19 cellular contexts compared by ENCODE assay signal in the genomic region with DNA sequence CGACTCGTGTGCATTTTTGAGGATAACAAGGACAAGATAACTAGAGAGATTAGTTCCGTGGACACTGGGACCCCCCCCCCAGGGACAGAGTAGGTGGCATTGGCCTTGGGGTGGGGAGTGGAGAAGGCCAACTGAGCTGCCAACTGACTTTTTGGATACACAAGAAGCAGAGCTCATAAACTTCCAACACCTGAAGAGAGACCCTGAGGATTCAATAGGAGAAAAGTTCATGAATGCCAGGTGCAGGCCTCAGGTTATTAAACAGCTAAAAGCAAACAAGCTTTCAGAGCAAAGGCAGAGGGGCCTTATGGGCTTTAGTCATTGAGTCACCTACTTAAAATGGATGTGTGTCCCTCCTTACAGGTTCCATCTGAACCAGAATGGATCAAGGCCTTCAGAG. TPM values are rescaled to one million over a fixed set of nuclear protein-coding genes. Genes with fewer than 3 reads are reported as not detected.
DNase-seq lines count a peak whose midpoint lies in the region; ATAC-seq, FAIRE-seq and TF ChIP-seq lines count a peak whose summit lies in the region.
"Had no signal": no experiment of that assay in that cellular context is flagged by ENCODE, and none has a peak within 500 bp of the region (broad histone marks: within the 10 kb centered on the region; RNA-seq: fewer than 3 reads in every experiment).

No MANE protein-coding gene starts in this region.

- no peaks in the 10 kb centered on the region for H3K79me1 ChIP-seq in IMR-90 (ENCODE audit: low read depth in 1 of 2, low read length in 2 of 2)
- H3K79me1 ChIP-seq in mesenchymal stem cell (replicated peaks; ENCODE audit: low read length, poor library complexity, severe bottlenecking): no peaks in the 10 kb centered on the region

- no peak overlapping the region for H3K23ac ChIP-seq in IMR-90 (ENCODE audit: low read depth, low read length)
- H3K23ac ChIP-seq in mesenchymal stem cell (ENCODE audit: low read length in 2 of 2): no peak overlapping the region

- no peaks in the 10 kb centered on the region for H3K9me1 ChIP-seq in IMR-90 (ENCODE audit: insufficient read depth, low read length)

- H3K27me3 ChIP-seq in SK-N-SH (ENCODE audit: insufficient read depth): no peaks in the 10 kb centered on the region
- H3K27me3 ChIP-seq in IMR-90 (ENCODE audit: control insufficient read depth, insufficient read depth, low read length): no peaks in the 10 kb centered on the region
- H3K27me3 ChIP-seq in mesenchymal stem cell (ENCODE audit: control insufficient read depth in 1 of 2, insufficient read depth in 1 of 2, low read length in 2 of 2): no peaks in the 10 kb centered on the region
- no peaks in the 10 kb centered on the region for H3K27me3 ChIP-seq in pancreas

- peaks cover 2 to 8% of the 10 kb centered on the region in 2 experiments for H3K4me1 ChIP-seq in SK-N-SH (ENCODE audit: control insufficient read depth in 1 of 2, insufficient read depth in 2 of 2, low read depth in 1 of 2, low read length in 1 of 2)
- H3K4me1 ChIP-seq in IMR-90 (ENCODE audit: control insufficient read depth, insufficient read depth, low read length): peaks cover 3% of the 10 kb centered on the region; the same call in 1 of the 2 replicates
- H3K4me1 ChIP-seq in mesenchymal stem cell (ENCODE audit: control insufficient read depth, insufficient read depth, low read depth, low read length): no peaks in the 10 kb centered on the region
- no peaks in the 10 kb centered on the region for H3K4me1 ChIP-seq in pancreas

- no peak overlapping the region for H3K56ac ChIP-seq in IMR-90 (ENCODE audit: extremely low read depth, insufficient read depth, low read length)

- TF ChIP-seq RAD21 in SK-N-SH (IDR thresholded peaks at IDR 0.05; ENCODE audit: low read length) (no peak), IMR-90 (IDR thresholded peaks at IDR 0.05; ENCODE audit: low read length) (no peak)

- no peaks in the 10 kb centered on the region for H3K9me3 ChIP-seq in SK-N-SH
- H3K9me3 ChIP-seq in IMR-90 (ENCODE audit: control insufficient read depth, insufficient read depth, low read length): no peaks in the 10 kb centered on the region
- no peaks in the 10 kb centered on the region for H3K9me3 ChIP-seq in mesenchymal stem cell (ENCODE audit: control insufficient read depth, low read length)
- no peaks in the 10 kb centered on the region for H3K9me3 ChIP-seq in pancreas
- H3K9me3 ChIP-seq: A549 had no signal

- H2BK12ac ChIP-seq in mesenchymal stem cell (ENCODE audit: low read length in 2 of 2): no peak overlapping the region

- H2BK20ac ChIP-seq in IMR-90 (ENCODE audit: low read depth, low read length): 0 out of 2 replicates have a peak overlapping the region, but pooled peaks have one; percentile 10

- in situ Hi-C loops in IMR-90 (cut with MboI; ENCODE audit: low sequenced_read_pairs) (no loop called here), KBM-7 (cut with MboI; ENCODE audit: low pct_unique_long_range_greater_than_20kb, low sequenced_read_pairs) (no loop called here)

- H4K20me1 ChIP-seq in SK-N-SH (ENCODE audit: insufficient read depth) (no peaks in the 10 kb centered on the region), IMR-90 (ENCODE audit: insufficient read depth, low read length) (no peaks in the 10 kb centered on the region)

- ATAC-seq in SK-N-SH treated with all-trans-retinoic acid at 6 μM for 48 hours (no peak), IMR-90 (ENCODE audit: low read depth) (no peak), pancreas (no peak)
- ATAC-seq: A549, GM12878 had no signal

- TF ChIP-seq CTCF in SK-N-SH (IDR thresholded peaks at IDR 0.05) (no peak), IMR-90 (conservative IDR thresholded peaks at IDR 0.05; ENCODE audit: low read depth, low read length) (no peak), pancreas (IDR thresholded peaks at IDR 0.05) (no peak)

- no peak overlapping the region for H3K4me3 ChIP-seq in SK-N-SH (ENCODE audit: low read depth in 2 of 2, low read length in 1 of 2)
- no peak overlapping the region for H3K4me3 ChIP-seq in IMR-90 (ENCODE audit: insufficient read depth, low read depth, low read length)
- H3K4me3 ChIP-seq in mesenchymal stem cell (ENCODE audit: insufficient read depth in 1 of 2, low read depth in 1 of 2, low read length in 2 of 2): no peak overlapping the region
- H3K4me3 ChIP-seq in pancreas: no peak overlapping the region
- H3K4me3 ChIP-seq: A549, GM12878 had no signal

- TF ChIP-seq EP300 in SK-N-SH (IDR thresholded peaks at IDR 0.05; ENCODE audit: borderline replicate concordance in 1 of 2, low read depth in 1 of 2, low read length in 1 of 2): no peak

- no TSS peak for BruUV-seq in IMR-90 (replicated peaks; lab: Mats Ljungman, UMichigan)

- H3K18ac ChIP-seq in IMR-90 (ENCODE audit: low read depth, low read length): no peak overlapping the region
- no peak overlapping the region for H3K18ac ChIP-seq in mesenchymal stem cell (ENCODE audit: low read depth in 1 of 2, low read length in 2 of 2)

- H3K79me2 ChIP-seq in SK-N-SH (ENCODE audit: insufficient read depth): no peaks in the 10 kb centered on the region

- no peak overlapping the region for H3K27ac ChIP-seq in SK-N-SH (ENCODE audit: low read depth in 2 of 2, low read length in 1 of 2)
- H3K27ac ChIP-seq in IMR-90 (ENCODE audit: insufficient read depth, low read length): no peak overlapping the region
- H3K27ac ChIP-seq in mesenchymal stem cell (ENCODE audit: low read length, poor library complexity, severe bottlenecking): no peak overlapping the region
- no peak overlapping the region for H3K27ac ChIP-seq in pancreas

- DNase-seq in SK-N-SH (no peak), IMR-90 (no peak), mesenchymal stem cell (no peak), KBM-7 (no peak), pancreas (no peak), NCI-H1048 (lab: John Stamatoyannopoulos, UW) (no peak)
- DNase-seq: DMS79 treated with DMSO at 0.1 percent for 48 hours, MV-4-11, NCI-H187, NCI-H2107, NCI-H2227 treated with DMSO at 0.1 percent for 48 hours, NCI-H524 treated with DMSO at 0.1 percent for 48 hours, Right ventricle myocardium superior, T-helper 2 cell had no signal

- H3F3A ChIP-seq in SK-N-SH (replicated peaks; ENCODE audit: insufficient read depth): peaks cover 3% of the 10 kb centered on the region

- CTCF ChIA-PET in SK-N-SH (lab: Yijun Ruan, JAX): no interaction called here
- CTCF ChIA-PET in IMR-90 (lab: Yijun Ruan, JAX): interaction anchor here (0.7 kb wide), 1 partner anchor 48 kb away, joined by 3 read pairs; no protein-coding TSS in a partner anchor

- H4K5ac ChIP-seq in IMR-90 (ENCODE audit: low read depth, low read length): no peak overlapping the region

- no peaks in the 10 kb centered on the region for H3K36me3 ChIP-seq in SK-N-SH (replicated peaks in 1 of 2; ENCODE audit: control insufficient read depth in 1 of 2, insufficient read depth in 2 of 2, low read length in 1 of 2)
- no peaks in the 10 kb centered on the region for H3K36me3 ChIP-seq in IMR-90 (ENCODE audit: control insufficient read depth, insufficient read depth, low read length)
- no peaks in the 10 kb centered on the region for H3K36me3 ChIP-seq in mesenchymal stem cell (ENCODE audit: control insufficient read depth in 1 of 2, insufficient read depth in 2 of 2, low read depth in 1 of 2, low read length in 2 of 2)
- no peaks in the 10 kb centered on the region for H3K36me3 ChIP-seq in pancreas

- no peak overlapping the region for H3K9ac ChIP-seq in SK-N-SH
- no peak overlapping the region for H3K9ac ChIP-seq in IMR-90 (ENCODE audit: low read depth, low read length)
- no peak overlapping the region for H3K9ac ChIP-seq in mesenchymal stem cell (ENCODE audit: low read length)

- H2AFZ ChIP-seq in SK-N-SH (ENCODE audit: low read depth) (0 out of 2 replicates have a peak overlapping the region, but pooled peaks have one; percentile 3), IMR-90 (replicated peaks; ENCODE audit: low read length, poor library complexity) (no peak overlapping the region), mesenchymal stem cell (ENCODE audit: low read depth, low read length) (no peak overlapping the region)

- POLR2A ChIA-PET in SK-N-SH (lab: Yijun Ruan, JAX): no interaction called here
- POLR2A ChIA-PET in IMR-90 (lab: Charles Lee; ENCODE audit: unreplicated experiment): no interaction called here

- no peak overlapping the region for H2AK9ac ChIP-seq in IMR-90 (replicated peaks; ENCODE audit: low read depth, low read length, poor library complexity)

- H2AK5ac ChIP-seq in IMR-90 (ENCODE audit: low read depth, low read length): no peak overlapping the region
- H2AK5ac ChIP-seq in mesenchymal stem cell (ENCODE audit: low read length, severe bottlenecking): no peak overlapping the region

- FAIRE-seq in pancreas (lab: Jason Lieb, UNC): no peak
- FAIRE-seq: A549, GM12878, HTR-8/SVneo had no signal

- H4K8ac ChIP-seq in IMR-90 (ENCODE audit: low read depth in 2 of 2, low read length in 2 of 2) (no peak overlapping the region), mesenchymal stem cell (ENCODE audit: low read length) (peak overlapping the region; percentile 27)

- H2BK15ac ChIP-seq in IMR-90 (ENCODE audit: low read depth, low read length) (no peak overlapping the region), mesenchymal stem cell (ENCODE audit: low read depth, poor library complexity, severe bottlenecking) (no peak overlapping the region)

- intact Hi-C loops in IMR-90 (cut with micrococcal nuclease): no loop called here
- intact Hi-C loops in pancreas (cut with DNase I): no loop called here

- H4K91ac ChIP-seq in IMR-90 (ENCODE audit: insufficient read depth, low read depth, low read length): no peak overlapping the region
- no peak overlapping the region for H4K91ac ChIP-seq in mesenchymal stem cell (ENCODE audit: low read length)

- H3K4me2 ChIP-seq in SK-N-SH: no peak overlapping the region
- H3K4me2 ChIP-seq in IMR-90 (ENCODE audit: low read depth, low read length): no peak overlapping the region
- no peak overlapping the region for H3K4me2 ChIP-seq in mesenchymal stem cell (ENCODE audit: low read length, poor library complexity, severe bottlenecking)
- H3K4me2 ChIP-seq: A549 had no signal

- no peak overlapping the region for H3K4ac ChIP-seq in IMR-90 (ENCODE audit: low read depth, low read length)
- H3K4ac ChIP-seq in mesenchymal stem cell (ENCODE audit: low read depth in 1 of 2, low read length in 2 of 2): no peak overlapping the region

- no peaks in the 10 kb centered on the region for H3K9me2 ChIP-seq in SK-N-SH

- H2BK120ac ChIP-seq in IMR-90 (ENCODE audit: low read depth, low read length): no peak overlapping the region
- no peak overlapping the region for H2BK120ac ChIP-seq in mesenchymal stem cell (ENCODE audit: low read depth, low read length)

- H2BK5ac ChIP-seq in IMR-90 (ENCODE audit: low read depth, low read length, poor library complexity, severe bottlenecking) (no peak overlapping the region), mesenchymal stem cell (ENCODE audit: low read depth, low read length, poor library complexity, severe bottlenecking) (no peak overlapping the region)

- no peak for TF ChIP-seq POLR2A in IMR-90 (IDR thresholded peaks at IDR 0.05; ENCODE audit: low read depth, low read length)

- H3K14ac ChIP-seq in IMR-90 (replicated peaks; ENCODE audit: low read depth, low read length) (no peak overlapping the region), mesenchymal stem cell (ENCODE audit: low read length in 2 of 2) (no peak overlapping the region)

- dilution Hi-C loops in IMR-90 (cut with HindIII; ENCODE audit: low sequenced_read_pairs, unreplicated experiment): no loop called here

- WGBS in SK-N-SH (ENCODE audit: low lambda C conversion rate): 88% methylated on average over 3 of the region's 3 CpGs
- 92% methylated on average over 2 of the region's 3 CpGs; no CpG with 5 or more reads in 1 of the 2 experiments for WGBS in IMR-90 (ENCODE audit: extremely low coverage in 2 of 2, insufficient read length in 1 of 2), 2 experiments
- 33% methylated on average over 3 of the region's 3 CpGs for WGBS in mesenchymal stem cell
- WGBS in pancreas, 2 donors: 47 to 59% methylated on average over 3 of the region's 3 CpGs

RNA-seq across cellular contexts. Expression of gene PRSS23, which starts 17.6 kb away (rescaled TPM):
- polyA plus RNA-seq in SK-N-SH (2012; rRNA removed) (326 and 429 TPM in 2 replicates), IMR-90 (2012; rRNA removed) (82.8 and 100 TPM in 2 replicates), pancreas (10 to 100 TPM in 1 of 2 donors, 1 to 10 TPM in 1; 4.4 to 11.4 TPM)
- 346 and 361 TPM in 2 replicates for polyA plus RNA-seq in SK-N-SH (2012; cell fraction: cytosol; rRNA removed)
- polyA plus RNA-seq in SK-N-SH (2012; cell fraction: nucleus; rRNA removed): 89.2 and 204 TPM in 2 replicates
- total RNA-seq in IMR-90 (2012; rRNA removed) (123 and 199 TPM in 2 replicates), pancreas (10 to 100 TPM in 5 of 6 donors, 1 to 10 TPM in 1; 6.0 to 29.4 (median 12.7) TPM)
- 29.4 and 33.7 TPM in 2 replicates for polyA plus RNA-seq in IMR-90 (2012; cell fraction: cytosol; rRNA removed)
- 12.6 and 23.8 TPM in 2 replicates for polyA plus RNA-seq in IMR-90 (2012; cell fraction: nucleus; rRNA removed; ENCODE audit: low replicate concordance)
- polyA plus RNA-seq in mesenchymal stem cell (2013, experiment 1 of 2): 324 TPM
- 337 TPM for polyA plus RNA-seq in mesenchymal stem cell (2013, experiment 2 of 2)
- total RNA-seq: B cell had no signal
